Comparison of ENCODE assay signal across 13 cellular contexts in genomic region chr21:43177043-43177906, GRCh38. TPM values are rescaled to one million over a fixed set of nuclear protein-coding genes. Genes with fewer than 3 reads are reported as not detected.
DNase-seq lines count a peak whose midpoint lies in the region; ATAC-seq lines count a peak whose summit lies in the region.
"Not testable (repeated sequence)": the region's sequence is repeated elsewhere in the genome, so short reads cannot be mapped to it uniquely, and the experiment has no call there.
"Had no signal": no experiment of that assay in that cellular context is flagged by ENCODE, and none has a peak within 500 bp of the region (broad histone marks: within the 10 kb centered on the region; RNA-seq: fewer than 3 reads in every experiment).

No MANE protein-coding gene starts in this region.

- not testable (repeated sequence) for DNase-seq in T-cell; activated naive CD8-positive, alpha-beta T cell treated with anti-CD3 and anti-CD28 coated beads, Interleukin-2, amount 50 U/mL, for 24 hours; right cardiac atrium; natural killer cell treated with Interleukin-12 subunit alpha and Interleukin-12 subunit beta and Interleukin-15 and Interleukin-18, amount 100 ng/mL, for 72 hours (ENCODE audit: low spot score); aorta

- CTCF ChIA-PET in T-cell (lab: Charles Lee), result not testable (repeated sequence)

- not testable (repeated sequence) for H3K27me3 ChIP-seq in right cardiac atrium (ENCODE audit: control insufficient read depth, insufficient read depth); aorta (ENCODE audit: control insufficient read depth in 1 of 2, insufficient read depth in 2 of 2, low read length in 1 of 2)

- POLR2A ChIA-PET in T-cell (lab: Charles Lee), result not testable (repeated sequence)

- H3K27ac ChIP-seq in right cardiac atrium (ENCODE audit: low read length); aorta (ENCODE audit: low read depth in 1 of 2, low read length in 2 of 2): not testable (repeated sequence)

- H3K36me3 Mint-ChIP-seq in T-cell; activated naive CD8-positive, alpha-beta T cell treated with anti-CD3 and anti-CD28 coated beads, Interleukin-2, amount 50 U/mL, for 24 hours (ENCODE audit: low read depth); natural killer cell treated with Interleukin-12 subunit alpha and Interleukin-12 subunit beta and Interleukin-15 and Interleukin-18, amount 100 ng/mL, for 72 hours: not testable (repeated sequence)

- H3K36me3 ChIP-seq in aorta (ENCODE audit: control insufficient read depth in 1 of 2, insufficient read depth in 2 of 2, low read length in 1 of 2), result not testable (repeated sequence)

- H3K4me3 ChIP-seq in right cardiac atrium (ENCODE audit: low read length); aorta (ENCODE audit: low read length in 2 of 2): not testable (repeated sequence)

- not testable (repeated sequence) for H3K9me3 Mint-ChIP-seq in T-cell; activated naive CD8-positive, alpha-beta T cell treated with anti-CD3 and anti-CD28 coated beads, Interleukin-2, amount 50 U/mL, for 24 hours; natural killer cell treated with Interleukin-12 subunit alpha and Interleukin-12 subunit beta and Interleukin-15 and Interleukin-18, amount 100 ng/mL, for 72 hours

- H3K4me3 Mint-ChIP-seq in T-cell; activated naive CD8-positive, alpha-beta T cell treated with anti-CD3 and anti-CD28 coated beads, Interleukin-2, amount 50 U/mL, for 24 hours; natural killer cell treated with Interleukin-12 subunit alpha and Interleukin-12 subunit beta and Interleukin-15 and Interleukin-18, amount 100 ng/mL, for 72 hours: not testable (repeated sequence)

- H3K4me1 Mint-ChIP-seq in T-cell; activated naive CD8-positive, alpha-beta T cell treated with anti-CD3 and anti-CD28 coated beads, Interleukin-2, amount 50 U/mL, for 24 hours; natural killer cell treated with Interleukin-12 subunit alpha and Interleukin-12 subunit beta and Interleukin-15 and Interleukin-18, amount 100 ng/mL, for 72 hours (ENCODE audit: low read depth in 2 of 2): not testable (repeated sequence)

- H3K4me1 ChIP-seq in right cardiac atrium (ENCODE audit: control insufficient read depth, insufficient read depth, low read length); aorta (ENCODE audit: control insufficient read depth in 1 of 2, insufficient read depth in 2 of 2, low read length in 2 of 2): not testable (repeated sequence)

- H3K9me3 ChIP-seq in right cardiac atrium (ENCODE audit: control insufficient read depth, low read length); aorta (ENCODE audit: control insufficient read depth, low read length): not testable (repeated sequence)

- intact Hi-C loops in right cardiac atrium (cut with DNase I); aorta (cut with DNase I): not testable (repeated sequence)

- H3K27me3 Mint-ChIP-seq in T-cell; activated naive CD8-positive, alpha-beta T cell treated with anti-CD3 and anti-CD28 coated beads, Interleukin-2, amount 50 U/mL, for 24 hours; natural killer cell treated with Interleukin-12 subunit alpha and Interleukin-12 subunit beta and Interleukin-15 and Interleukin-18, amount 100 ng/mL, for 72 hours: not testable (repeated sequence)

- no CpG with 5 or more reads among the region's 20 CpGs for WGBS in right cardiac atrium
- no CpG with 5 or more reads among the region's 20 CpGs for WGBS in aorta, 2 donors

- peak; percentile 32 for ATAC-seq in GM18868 (IDR thresholded peaks at IDR 0.05; ENCODE audit: unreplicated experiment)
- peak; percentile 59 for ATAC-seq in GM21723 (IDR thresholded peaks at IDR 0.05; ENCODE audit: unreplicated experiment)
- ATAC-seq in HG03280 (IDR thresholded peaks at IDR 0.05; ENCODE audit: unreplicated experiment), result peak; percentile 59
- ATAC-seq in T-cell (replicated peaks in 1 of 4), result peak; percentile 86 to 90 (median 88)
- ATAC-seq in activated naive CD8-positive, alpha-beta T cell treated with anti-CD3 and anti-CD28 coated beads, Interleukin-2, amount 50 U/mL, for 24 hours, result peak; percentile 81
- ATAC-seq in right cardiac atrium, result peak; percentile 87 to 91
- peak; percentile 95 for ATAC-seq in natural killer cell treated with Interleukin-12 subunit alpha and Interleukin-12 subunit beta and Interleukin-15 and Interleukin-18, amount 100 ng/mL, for 72 hours
- peak; percentile 85 for ATAC-seq in aorta (ENCODE audit: low FRiP score)

- not testable (repeated sequence) for H3K27ac Mint-ChIP-seq in T-cell; activated naive CD8-positive, alpha-beta T cell treated with anti-CD3 and anti-CD28 coated beads, Interleukin-2, amount 50 U/mL, for 24 hours; natural killer cell treated with Interleukin-12 subunit alpha and Interleukin-12 subunit beta and Interleukin-15 and Interleukin-18, amount 100 ng/mL, for 72 hours

RNA-seq across cellular contexts. Expression of gene CRYAA, which starts 8.5 kb away (rescaled TPM):
- not detected for total RNA-seq in T-cell
- total RNA-seq in right cardiac atrium, result not detected
- polyA plus RNA-seq in right cardiac atrium, result not detected
- total RNA-seq in natural killer cell treated with Interleukin-12 subunit alpha and Interleukin-12 subunit beta and Interleukin-15 and Interleukin-18, amount 100 ng/mL, for 72 hours, result not detected
- total RNA-seq in aorta, result not detected
- not detected for polyA plus RNA-seq in aorta
- total RNA-seq: activated T-helper 1 cell treated with anti-CD3 and anti-CD28 coated beads, Interleukin-12 subunit alpha, Interleukin-12 subunit beta, Interleukin-2, Interleukin-4 antibody, amounts not matched to agents 30 ng/mL and 10 ng/mL and 1 ng/mL, durations not matched to agents 14 hours and 24 hours and 36 hours; CD8-positive, alpha-beta memory T cell; mucosa of gallbladder; smooth muscle cell; thyroid gland had no signal
- polyA plus RNA-seq: CD8-positive, alpha-beta memory T cell; smooth muscle cell had no signal

Comparison
In these comparisons a context has a peak if more than half of its experiments do, and no peak if none do; other contexts are left out.
1. ATAC-seq: peak in every context shown above with its lines; median percentile 95 in natural killer cell treated with Interleukin-12 subunit alpha and Interleukin-12 subunit beta and Interleukin-15 and Interleukin-18, amount 100 ng/mL, for 72 hours; 89 in right cardiac atrium; 88 in T-cell; 85 in aorta; 81 in activated naive CD8-positive, alpha-beta T cell treated with anti-CD3 and anti-CD28 coated beads, Interleukin-2, amount 50 U/mL, for 24 hours; 59 in GM21723; 59 in HG03280; 32 in GM18868.